20 cellular contexts compared by ENCODE assay signal in the genomic region with DNA sequence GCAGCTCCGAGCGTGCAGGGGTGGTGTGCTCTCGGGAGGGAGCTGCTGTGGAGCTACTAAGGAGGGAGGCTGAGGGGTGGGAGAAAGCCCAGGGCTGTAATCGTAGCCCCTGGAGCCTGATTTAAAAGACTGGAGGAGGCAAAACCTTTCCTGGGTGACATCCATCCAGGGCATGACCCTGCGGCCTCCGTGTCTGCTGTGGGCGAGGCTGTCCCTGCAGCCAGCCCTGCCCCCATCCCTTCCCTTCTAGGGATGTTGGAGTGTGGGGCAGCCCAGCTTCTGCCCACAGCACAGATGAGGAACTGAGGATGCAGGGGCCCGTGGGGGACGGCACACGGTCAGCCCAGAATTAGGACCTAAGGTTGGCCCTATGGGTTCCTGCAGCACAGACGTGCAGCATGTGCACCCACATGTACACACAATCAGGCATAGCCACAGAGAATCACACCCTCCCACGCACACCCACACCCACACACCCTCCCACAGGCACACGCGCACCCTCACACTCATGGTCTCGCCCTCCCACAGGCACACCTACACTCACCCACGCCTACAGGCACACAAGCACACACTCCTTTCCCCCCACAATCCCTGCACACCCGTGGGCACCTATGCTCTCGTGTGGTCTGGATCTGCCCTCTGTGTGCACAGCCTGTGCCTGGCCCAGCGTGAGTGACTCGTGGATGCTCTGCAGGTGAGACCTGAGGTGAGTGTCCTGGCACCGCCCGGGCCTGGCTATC.
DNase-seq lines count a peak whose midpoint lies in the region; ATAC-seq, FAIRE-seq and TF ChIP-seq lines count a peak whose summit lies in the region.
"Had no signal": no experiment of that assay in that cellular context is flagged by ENCODE, and none has a peak within 500 bp of the region (broad histone marks: within the 10 kb centered on the region; RNA-seq: fewer than 3 reads in every experiment).

No MANE protein-coding gene starts in this region.

- no peak overlapping the region for H4K5ac ChIP-seq in mesendoderm (ENCODE audit: low read length)

- no peak overlapping the region for H3K27ac ChIP-seq in mammary epithelial cell (ENCODE audit: insufficient read depth, low read depth, low read length)
- H3K27ac ChIP-seq in mesendoderm (ENCODE audit: low read depth, low read length): no peak overlapping the region
- H3K27ac ChIP-seq: heart right ventricle had no signal

- no peak overlapping the region for H3K9ac ChIP-seq in mammary epithelial cell (ENCODE audit: insufficient read depth, low read length)
- no peak overlapping the region for H3K9ac ChIP-seq in mesendoderm (ENCODE audit: low read length)

- H3K23ac ChIP-seq in mesendoderm (ENCODE audit: low read length): no peak overlapping the region

- TF ChIP-seq CTCF in mammary epithelial cell (conservative IDR thresholded peaks at IDR 0.05 in 1 of 2, IDR thresholded peaks at IDR 0.05 in 1 of 2; ENCODE audit: extremely low read depth in 1 of 2, insufficient read depth in 1 of 2, low read depth in 1 of 2, low read length in 2 of 2): no peak

- intact Hi-C loops in Right ventricle myocardium superior (cut with DNase I) (no loop called here), left cardiac atrium (cut with DNase I) (no loop called here), mammary epithelial cell (cut with micrococcal nuclease) (no loop called here)
- intact Hi-C loops in activated T-helper 2 cell treated with anti-CD3 and anti-CD28 coated beads, Interferon-gamma antibody, Interleukin-2, Interleukin-4, amounts not matched to agents 10 μg/mL and 5 μg/mL and 100 μg/mL, durations not matched to agents 14 hours and 24 hours and 36 hours (cut with micrococcal nuclease): no loop called here

- H4K20me1 ChIP-seq in mammary epithelial cell (ENCODE audit: insufficient read depth, low read length): no peaks in the 10 kb centered on the region

- H3K27me3 ChIP-seq in mammary epithelial cell (ENCODE audit: insufficient read depth, low read length) (no peaks in the 10 kb centered on the region), mesendoderm (ENCODE audit: insufficient read depth, low read length, poor library complexity) (no peaks in the 10 kb centered on the region)

- H3K36me3 ChIP-seq in mammary epithelial cell (ENCODE audit: insufficient read depth, low read length) (no peaks in the 10 kb centered on the region), mesendoderm (ENCODE audit: control insufficient read depth, insufficient read depth, low read length) (no peaks in the 10 kb centered on the region)
- H3K36me3 ChIP-seq: heart right ventricle had no signal

- BruUV-seq in mammary epithelial cell (replicated peaks; lab: Mats Ljungman, UMichigan): no TSS peak

- H3K56ac ChIP-seq in mesendoderm (ENCODE audit: low read length): peak overlapping the region; percentile 60

- no peak overlapping the region for H3K4me3 ChIP-seq in mammary epithelial cell (replicated peaks in 1 of 3; ENCODE audit: insufficient read depth in 1 of 3, low read depth in 2 of 3, low read length in 3 of 3)
- H3K4me3 ChIP-seq in mesendoderm (ENCODE audit: low read length): no peak overlapping the region
- H3K4me3 ChIP-seq: heart right ventricle had no signal

- no peaks in the 10 kb centered on the region for H3K79me2 ChIP-seq in mammary epithelial cell (ENCODE audit: insufficient read depth, low read length)
- H3K79me2 ChIP-seq in mesendoderm (ENCODE audit: control insufficient read depth, insufficient read depth, low read length): no peaks in the 10 kb centered on the region

- H3K4me2 ChIP-seq in mammary epithelial cell (ENCODE audit: insufficient read depth, low read depth, low read length): peak overlapping the region; percentile 55
- no peak overlapping the region for H3K4me2 ChIP-seq in mesendoderm (ENCODE audit: low read length)

- 50% methylated on average over 12 of the region's 22 CpGs for WGBS in mammary epithelial cell (ENCODE audit: low coverage, missing lambda C conversion rate)
- no CpG with 5 or more reads among the region's 22 CpGs for WGBS in mesendoderm (ENCODE audit: extremely low coverage, insufficient coverage, low lambda C conversion rate)

- no peaks in the 10 kb centered on the region for H3K9me3 Mint-ChIP-seq in activated T-helper 2 cell treated with anti-CD3 and anti-CD28 coated beads, Interferon-gamma antibody, Interleukin-2, Interleukin-4, amounts not matched to agents 10 μg/mL and 5 μg/mL and 100 μg/mL, durations not matched to agents 14 hours and 24 hours and 36 hours
- H3K9me3 Mint-ChIP-seq: CD4-positive, CD25-positive, alpha-beta regulatory T cell; effector memory CD8-positive, alpha-beta T cell; memory B cell; natural killer cell treated with Interleukin-12 subunit alpha and Interleukin-12 subunit beta and Interleukin-15 and Interleukin-18, amount 100 ng/mL, for 72 hours; type B pancreatic cell had no signal

- peak overlapping the region; percentile 86 for H2AFZ ChIP-seq in mammary epithelial cell (ENCODE audit: low read depth, low read length)

- H3K27ac Mint-ChIP-seq in activated T-helper 2 cell treated with anti-CD3 and anti-CD28 coated beads, Interferon-gamma antibody, Interleukin-2, Interleukin-4, amounts not matched to agents 10 μg/mL and 5 μg/mL and 100 μg/mL, durations not matched to agents 14 hours and 24 hours and 36 hours: no peak overlapping the region
- H3K27ac Mint-ChIP-seq: effector memory CD8-positive, alpha-beta T cell; memory B cell; natural killer cell treated with Interleukin-12 subunit alpha and Interleukin-12 subunit beta and Interleukin-15 and Interleukin-18, amount 100 ng/mL, for 72 hours; T-helper 17 cell; type B pancreatic cell had no signal

- ATAC-seq in Right ventricle myocardium superior (ENCODE audit: poor library complexity) (no peak), left cardiac atrium (no peak), HG03196 (IDR thresholded peaks at IDR 0.05; ENCODE audit: unreplicated experiment) (no peak)
- ATAC-seq: activated CD4-positive, CD25-positive, alpha-beta regulatory T cell treated with anti-CD3 and anti-CD28 coated beads, Interleukin-2, amount 50 U/mL, for 24 hours; effector memory CD8-positive, alpha-beta T cell; heart right ventricle; T-helper 17 cell had no signal

- no peak overlapping the region for H4K8ac ChIP-seq in mesendoderm (ENCODE audit: low read depth, low read length)

- no peaks in the 10 kb centered on the region for H3K27me3 Mint-ChIP-seq in activated T-helper 2 cell treated with anti-CD3 and anti-CD28 coated beads, Interferon-gamma antibody, Interleukin-2, Interleukin-4, amounts not matched to agents 10 μg/mL and 5 μg/mL and 100 μg/mL, durations not matched to agents 14 hours and 24 hours and 36 hours (ENCODE audit: low read depth)
- H3K27me3 Mint-ChIP-seq: natural killer cell treated with Interleukin-12 subunit alpha and Interleukin-12 subunit beta and Interleukin-15 and Interleukin-18, amount 100 ng/mL, for 72 hours had no signal

- no peaks in the 10 kb centered on the region for H3K4me1 Mint-ChIP-seq in activated T-helper 2 cell treated with anti-CD3 and anti-CD28 coated beads, Interferon-gamma antibody, Interleukin-2, Interleukin-4, amounts not matched to agents 10 μg/mL and 5 μg/mL and 100 μg/mL, durations not matched to agents 14 hours and 24 hours and 36 hours (ENCODE audit: low read depth)
- H3K4me1 Mint-ChIP-seq: CD4-positive, CD25-positive, alpha-beta regulatory T cell; immature natural killer cell had no signal

- DNase-seq in Right ventricle myocardium superior: peak; percentile 35
- DNase-seq in left cardiac atrium: no peak
- DNase-seq in mammary epithelial cell: peak; percentile 35
- DNase-seq in mesendoderm: no peak
- DNase-seq in urothelium cell line (ENCODE audit: low spot score): no peak
- no peak for DNase-seq in NCI-H1048 (lab: John Stamatoyannopoulos, UW)
- DNase-seq in activated T-helper 2 cell treated with anti-CD3 and anti-CD28 coated beads, Interferon-gamma antibody, Interleukin-2, Interleukin-4, amounts not matched to agents 10 μg/mL and 5 μg/mL and 100 μg/mL, durations not matched to agents 14 hours and 24 hours and 36 hours (ENCODE audit: low spot score): no peak
- DNase-seq: ACHN; CD4-positive, CD25-positive, alpha-beta regulatory T cell; cerebellar nuclear complex; effector memory CD8-positive, alpha-beta T cell; heart right ventricle; immature natural killer cell; stimulated activated naive CD4-positive, alpha-beta T cell; T-helper 17 cell had no signal

- H3K79me1 ChIP-seq in mesendoderm (ENCODE audit: low read length): no peaks in the 10 kb centered on the region

- H3K4me3 Mint-ChIP-seq in activated T-helper 2 cell treated with anti-CD3 and anti-CD28 coated beads, Interferon-gamma antibody, Interleukin-2, Interleukin-4, amounts not matched to agents 10 μg/mL and 5 μg/mL and 100 μg/mL, durations not matched to agents 14 hours and 24 hours and 36 hours (ENCODE audit: low read depth): no peak overlapping the region
- H3K4me3 Mint-ChIP-seq: CD4-positive, CD25-positive, alpha-beta regulatory T cell; effector memory CD8-positive, alpha-beta T cell; immature natural killer cell; memory B cell; natural killer cell treated with Interleukin-12 subunit alpha and Interleukin-12 subunit beta and Interleukin-15 and Interleukin-18, amount 100 ng/mL, for 72 hours; T-helper 17 cell; type B pancreatic cell had no signal

- no peak overlapping the region for H3K4ac ChIP-seq in mesendoderm (ENCODE audit: low read depth, low read length)

- no peak overlapping the region for H2AK5ac ChIP-seq in mesendoderm (ENCODE audit: low read length)

- H3K36me3 Mint-ChIP-seq in activated T-helper 2 cell treated with anti-CD3 and anti-CD28 coated beads, Interferon-gamma antibody, Interleukin-2, Interleukin-4, amounts not matched to agents 10 μg/mL and 5 μg/mL and 100 μg/mL, durations not matched to agents 14 hours and 24 hours and 36 hours (ENCODE audit: low read depth): no peaks in the 10 kb centered on the region
- H3K36me3 Mint-ChIP-seq: CD4-positive, CD25-positive, alpha-beta regulatory T cell; immature natural killer cell; memory B cell; natural killer cell treated with Interleukin-12 subunit alpha and Interleukin-12 subunit beta and Interleukin-15 and Interleukin-18, amount 100 ng/mL, for 72 hours; type B pancreatic cell had no signal

- no peak overlapping the region for H3K18ac ChIP-seq in mesendoderm (ENCODE audit: low read length)

- H2BK120ac ChIP-seq in mesendoderm (ENCODE audit: low read depth, low read length): no peak overlapping the region

- CTCF ChIA-PET in mammary epithelial cell (lab: Charles Lee; ENCODE audit: low non-redundant PET): interaction anchor here (0.6 kb wide), 1 partner anchor 251 kb away, joined by 6 read pairs; no protein-coding TSS in a partner anchor

- H3K4me1 ChIP-seq in mammary epithelial cell (ENCODE audit: insufficient read depth, low read length) (peaks cover 23% of the 10 kb centered on the region), mesendoderm (ENCODE audit: control insufficient read depth, low read depth, low read length) (no peaks in the 10 kb centered on the region)

- no peak overlapping the region for H2BK15ac ChIP-seq in mesendoderm (replicated peaks; ENCODE audit: low read depth)

- dilution Hi-C loops in mammary epithelial cell (cut with HindIII; ENCODE audit: low sequenced_read_pairs): no loop called here

- FAIRE-seq in urothelium cell line (lab: Jason Lieb, UNC): peak; percentile 72

- no peak overlapping the region for H2BK5ac ChIP-seq in mesendoderm (ENCODE audit: low read length)

- in situ Hi-C loops in mammary epithelial cell (cut with MboI; ENCODE audit: low sequenced_read_pairs in 2 of 2): no loop called here

- no peaks in the 10 kb centered on the region for H3K9me3 ChIP-seq in mammary epithelial cell (replicated peaks; ENCODE audit: insufficient read depth, low read length)
- H3K9me3 ChIP-seq: heart right ventricle had no signal

Comparison
In these comparisons a context has a peak if more than half of its experiments do, and no peak if none do; other contexts are left out.
1. DNase-seq: peak in Right ventricle myocardium superior (single experiment) and mammary epithelial cell (single experiment); none in left cardiac atrium (single experiment), mesendoderm (single experiment), urothelium cell line (single experiment), NCI-H1048 (single experiment) and activated T-helper 2 cell treated with anti-CD3 and anti-CD28 coated beads, Interferon-gamma antibody, Interleukin-2, Interleukin-4, amounts not matched to agents 10 μg/mL and 5 μg/mL and 100 μg/mL, durations not matched to agents 14 hours and 24 hours and 36 hours (single experiment).